ENCODE assay signal across 1 cellular context in the genomic region with DNA sequence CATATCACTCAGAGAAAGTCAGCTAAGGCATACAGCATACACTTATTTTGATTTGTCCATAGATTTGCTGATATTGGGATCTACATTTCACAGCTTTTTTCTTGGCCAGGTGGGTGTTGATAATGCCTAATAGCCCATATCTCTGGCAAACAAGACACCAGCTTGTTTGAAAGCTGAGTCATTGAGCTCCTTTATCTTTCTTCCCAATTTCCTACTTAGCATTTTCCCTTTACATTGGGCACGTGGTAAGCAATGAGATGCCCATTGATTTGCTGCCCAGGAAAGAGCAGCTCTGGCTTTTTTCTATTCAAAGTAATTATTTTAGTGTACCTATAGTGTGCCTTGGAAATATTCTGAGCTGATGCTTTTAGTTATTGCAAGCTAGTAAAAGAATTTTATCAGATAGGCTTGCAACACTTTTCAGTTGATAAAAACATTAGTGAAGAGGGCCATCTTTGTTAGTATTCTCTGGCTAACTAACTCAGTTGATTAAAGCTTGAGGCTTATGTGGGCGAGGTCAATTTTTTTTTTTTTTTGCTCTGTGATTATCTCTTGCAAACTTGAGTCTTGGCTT.
A peak's percentile ranks its signal among the peaks of the same experiment; 100 is the strongest.
TF ChIP-seq lines count a peak whose summit lies in the region.

No MANE protein-coding gene starts in this region.

TF ChIP-seq in K562, 482 proteins besides CTCF, POLR2A, EP300 and RAD21 (continued from another document and continues in another):
- TF ChIP-seq, protein P1, sequence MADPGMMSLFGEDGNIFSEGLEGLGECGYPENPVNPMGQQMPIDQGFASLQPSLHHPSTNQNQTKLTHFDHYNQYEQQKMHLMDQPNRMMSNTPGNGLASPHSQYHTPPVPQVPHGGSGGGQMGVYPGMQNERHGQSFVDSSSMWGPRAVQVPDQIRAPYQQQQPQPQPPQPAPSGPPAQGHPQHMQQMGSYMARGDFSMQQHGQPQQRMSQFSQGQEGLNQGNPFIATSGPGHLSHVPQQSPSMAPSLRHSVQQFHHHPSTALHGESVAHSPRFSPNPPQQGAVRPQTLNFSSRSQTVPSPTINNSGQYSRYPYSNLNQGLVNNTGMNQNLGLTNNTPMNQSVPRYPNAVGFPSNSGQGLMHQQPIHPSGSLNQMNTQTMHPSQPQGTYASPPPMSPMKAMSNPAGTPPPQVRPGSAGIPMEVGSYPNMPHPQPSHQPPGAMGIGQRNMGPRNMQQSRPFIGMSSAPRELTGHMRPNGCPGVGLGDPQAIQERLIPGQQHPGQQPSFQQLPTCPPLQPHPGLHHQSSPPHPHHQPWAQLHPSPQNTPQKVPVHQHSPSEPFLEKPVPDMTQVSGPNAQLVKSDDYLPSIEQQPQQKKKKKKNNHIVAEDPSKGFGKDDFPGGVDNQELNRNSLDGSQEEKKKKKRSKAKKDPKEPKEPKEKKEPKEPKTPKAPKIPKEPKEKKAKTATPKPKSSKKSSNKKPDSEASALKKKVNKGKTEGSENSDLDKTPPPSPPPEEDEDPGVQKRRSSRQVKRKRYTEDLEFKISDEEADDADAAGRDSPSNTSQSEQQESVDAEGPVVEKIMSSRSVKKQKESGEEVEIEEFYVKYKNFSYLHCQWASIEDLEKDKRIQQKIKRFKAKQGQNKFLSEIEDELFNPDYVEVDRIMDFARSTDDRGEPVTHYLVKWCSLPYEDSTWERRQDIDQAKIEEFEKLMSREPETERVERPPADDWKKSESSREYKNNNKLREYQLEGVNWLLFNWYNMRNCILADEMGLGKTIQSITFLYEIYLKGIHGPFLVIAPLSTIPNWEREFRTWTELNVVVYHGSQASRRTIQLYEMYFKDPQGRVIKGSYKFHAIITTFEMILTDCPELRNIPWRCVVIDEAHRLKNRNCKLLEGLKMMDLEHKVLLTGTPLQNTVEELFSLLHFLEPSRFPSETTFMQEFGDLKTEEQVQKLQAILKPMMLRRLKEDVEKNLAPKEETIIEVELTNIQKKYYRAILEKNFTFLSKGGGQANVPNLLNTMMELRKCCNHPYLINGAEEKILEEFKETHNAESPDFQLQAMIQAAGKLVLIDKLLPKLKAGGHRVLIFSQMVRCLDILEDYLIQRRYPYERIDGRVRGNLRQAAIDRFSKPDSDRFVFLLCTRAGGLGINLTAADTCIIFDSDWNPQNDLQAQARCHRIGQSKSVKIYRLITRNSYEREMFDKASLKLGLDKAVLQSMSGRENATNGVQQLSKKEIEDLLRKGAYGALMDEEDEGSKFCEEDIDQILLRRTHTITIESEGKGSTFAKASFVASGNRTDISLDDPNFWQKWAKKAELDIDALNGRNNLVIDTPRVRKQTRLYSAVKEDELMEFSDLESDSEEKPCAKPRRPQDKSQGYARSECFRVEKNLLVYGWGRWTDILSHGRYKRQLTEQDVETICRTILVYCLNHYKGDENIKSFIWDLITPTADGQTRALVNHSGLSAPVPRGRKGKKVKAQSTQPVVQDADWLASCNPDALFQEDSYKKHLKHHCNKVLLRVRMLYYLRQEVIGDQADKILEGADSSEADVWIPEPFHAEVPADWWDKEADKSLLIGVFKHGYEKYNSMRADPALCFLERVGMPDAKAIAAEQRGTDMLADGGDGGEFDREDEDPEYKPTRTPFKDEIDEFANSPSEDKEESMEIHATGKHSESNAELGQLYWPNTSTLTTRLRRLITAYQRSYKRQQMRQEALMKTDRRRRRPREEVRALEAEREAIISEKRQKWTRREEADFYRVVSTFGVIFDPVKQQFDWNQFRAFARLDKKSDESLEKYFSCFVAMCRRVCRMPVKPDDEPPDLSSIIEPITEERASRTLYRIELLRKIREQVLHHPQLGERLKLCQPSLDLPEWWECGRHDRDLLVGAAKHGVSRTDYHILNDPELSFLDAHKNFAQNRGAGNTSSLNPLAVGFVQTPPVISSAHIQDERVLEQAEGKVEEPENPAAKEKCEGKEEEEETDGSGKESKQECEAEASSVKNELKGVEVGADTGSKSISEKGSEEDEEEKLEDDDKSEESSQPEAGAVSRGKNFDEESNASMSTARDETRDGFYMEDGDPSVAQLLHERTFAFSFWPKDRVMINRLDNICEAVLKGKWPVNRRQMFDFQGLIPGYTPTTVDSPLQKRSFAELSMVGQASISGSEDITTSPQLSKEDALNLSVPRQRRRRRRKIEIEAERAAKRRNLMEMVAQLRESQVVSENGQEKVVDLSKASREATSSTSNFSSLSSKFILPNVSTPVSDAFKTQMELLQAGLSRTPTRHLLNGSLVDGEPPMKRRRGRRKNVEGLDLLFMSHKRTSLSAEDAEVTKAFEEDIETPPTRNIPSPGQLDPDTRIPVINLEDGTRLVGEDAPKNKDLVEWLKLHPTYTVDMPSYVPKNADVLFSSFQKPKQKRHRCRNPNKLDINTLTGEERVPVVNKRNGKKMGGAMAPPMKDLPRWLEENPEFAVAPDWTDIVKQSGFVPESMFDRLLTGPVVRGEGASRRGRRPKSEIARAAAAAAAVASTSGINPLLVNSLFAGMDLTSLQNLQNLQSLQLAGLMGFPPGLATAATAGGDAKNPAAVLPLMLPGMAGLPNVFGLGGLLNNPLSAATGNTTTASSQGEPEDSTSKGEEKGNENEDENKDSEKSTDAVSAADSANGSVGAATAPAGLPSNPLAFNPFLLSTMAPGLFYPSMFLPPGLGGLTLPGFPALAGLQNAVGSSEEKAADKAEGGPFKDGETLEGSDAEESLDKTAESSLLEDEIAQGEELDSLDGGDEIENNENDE (IDR thresholded peaks at IDR 0.05; ENCODE audit: low read depth, low read length) = no peak
- TF ChIP-seq ZFP1 (CRISPR knock-in tag; IDR thresholded peaks at IDR 0.05) = no peak
- TF ChIP-seq ARHGAP35 (IDR thresholded peaks at IDR 0.05; ENCODE audit: partially characterized antibody) = no peak
- no peak for TF ChIP-seq NR1H2 (CRISPR knock-in tag; IDR thresholded peaks at IDR 0.05)
- peak; percentile 97 for TF ChIP-seq MAFF (IDR thresholded peaks at IDR 0.05; ENCODE audit: low read length)
- TF ChIP-seq SLC30A9 (CRISPR knock-in tag; IDR thresholded peaks at IDR 0.05) = no peak
- TF ChIP-seq PHF20 (IDR thresholded peaks at IDR 0.05; ENCODE audit: partially characterized antibody) = peak; percentile 31
- no peak for TF ChIP-seq ZFP30 (CRISPR knock-in tag; IDR thresholded peaks at IDR 0.05; ENCODE audit: borderline replicate concordance)
- no peak for TF ChIP-seq NR3C1 (CRISPR knock-in tag; IDR thresholded peaks at IDR 0.05)
- TF ChIP-seq MEF2D (tag; conservative IDR thresholded peaks at IDR 0.05; ENCODE audit: low read depth) = peak; percentile 85
- no peak for TF ChIP-seq HNRNPLL (IDR thresholded peaks at IDR 0.05; ENCODE audit: low read depth, low read length, poor library complexity, severe bottlenecking)
- peak; percentile 98 for TF ChIP-seq HEY1 (CRISPR knock-in tag; IDR thresholded peaks at IDR 0.05; ENCODE audit: borderline replicate concordance)
- peak; percentile 63 for TF ChIP-seq NFE2L1 (tag; IDR thresholded peaks at IDR 0.05; ENCODE audit: borderline replicate concordance, low read depth)
- no peak for TF ChIP-seq GTF2E2 (tag; IDR thresholded peaks at IDR 0.05)
- TF ChIP-seq RBM14 (IDR thresholded peaks at IDR 0.05; ENCODE audit: borderline replicate concordance, insufficient read depth, low read depth, low read length) = no peak
- TF ChIP-seq, protein P2, sequence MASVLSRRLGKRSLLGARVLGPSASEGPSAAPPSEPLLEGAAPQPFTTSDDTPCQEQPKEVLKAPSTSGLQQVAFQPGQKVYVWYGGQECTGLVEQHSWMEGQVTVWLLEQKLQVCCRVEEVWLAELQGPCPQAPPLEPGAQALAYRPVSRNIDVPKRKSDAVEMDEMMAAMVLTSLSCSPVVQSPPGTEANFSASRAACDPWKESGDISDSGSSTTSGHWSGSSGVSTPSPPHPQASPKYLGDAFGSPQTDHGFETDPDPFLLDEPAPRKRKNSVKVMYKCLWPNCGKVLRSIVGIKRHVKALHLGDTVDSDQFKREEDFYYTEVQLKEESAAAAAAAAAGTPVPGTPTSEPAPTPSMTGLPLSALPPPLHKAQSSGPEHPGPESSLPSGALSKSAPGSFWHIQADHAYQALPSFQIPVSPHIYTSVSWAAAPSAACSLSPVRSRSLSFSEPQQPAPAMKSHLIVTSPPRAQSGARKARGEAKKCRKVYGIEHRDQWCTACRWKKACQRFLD (CRISPR knock-in tag; IDR thresholded peaks at IDR 0.05) = peak; percentile 98
- TF ChIP-seq MEF2A (IDR thresholded peaks at IDR 0.05; ENCODE audit: control insufficient read depth, low read depth, low read length) = 0 out of 2 replicates have a peak, but pooled peaks have one; percentile 51
- TF ChIP-seq PCBP1 (IDR thresholded peaks at IDR 0.05; ENCODE audit: low read depth, low read length, poor library complexity, severe bottlenecking) = no peak
- no peak for TF ChIP-seq ZNF764 (CRISPR knock-in tag; IDR thresholded peaks at IDR 0.05; ENCODE audit: low read depth)
- TF ChIP-seq SRSF7 (optimal IDR thresholded peaks at IDR 0.05; ENCODE audit: low read depth, low read length) = no peak
- no peak for TF ChIP-seq SRSF3 (IDR thresholded peaks at IDR 0.05; ENCODE audit: insufficient read depth, low read length)
- TF ChIP-seq, protein P3, sequence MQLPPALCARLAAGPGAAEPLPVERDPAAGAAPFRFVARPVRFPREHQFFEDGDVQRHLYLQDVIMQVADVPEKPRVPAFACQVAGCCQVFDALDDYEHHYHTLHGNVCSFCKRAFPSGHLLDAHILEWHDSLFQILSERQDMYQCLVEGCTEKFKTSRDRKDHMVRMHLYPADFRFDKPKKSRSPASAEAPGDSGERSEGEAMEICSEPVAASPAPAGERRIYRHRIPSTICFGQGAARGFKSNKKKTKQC (CRISPR knock-in tag; IDR thresholded peaks at IDR 0.05) = no peak
- TF ChIP-seq, protein P4, sequence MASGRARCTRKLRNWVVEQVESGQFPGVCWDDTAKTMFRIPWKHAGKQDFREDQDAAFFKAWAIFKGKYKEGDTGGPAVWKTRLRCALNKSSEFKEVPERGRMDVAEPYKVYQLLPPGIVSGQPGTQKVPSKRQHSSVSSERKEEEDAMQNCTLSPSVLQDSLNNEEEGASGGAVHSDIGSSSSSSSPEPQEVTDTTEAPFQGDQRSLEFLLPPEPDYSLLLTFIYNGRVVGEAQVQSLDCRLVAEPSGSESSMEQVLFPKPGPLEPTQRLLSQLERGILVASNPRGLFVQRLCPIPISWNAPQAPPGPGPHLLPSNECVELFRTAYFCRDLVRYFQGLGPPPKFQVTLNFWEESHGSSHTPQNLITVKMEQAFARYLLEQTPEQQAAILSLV (tag; IDR thresholded peaks at IDR 0.05) = no peak
- TF ChIP-seq, protein P5, sequence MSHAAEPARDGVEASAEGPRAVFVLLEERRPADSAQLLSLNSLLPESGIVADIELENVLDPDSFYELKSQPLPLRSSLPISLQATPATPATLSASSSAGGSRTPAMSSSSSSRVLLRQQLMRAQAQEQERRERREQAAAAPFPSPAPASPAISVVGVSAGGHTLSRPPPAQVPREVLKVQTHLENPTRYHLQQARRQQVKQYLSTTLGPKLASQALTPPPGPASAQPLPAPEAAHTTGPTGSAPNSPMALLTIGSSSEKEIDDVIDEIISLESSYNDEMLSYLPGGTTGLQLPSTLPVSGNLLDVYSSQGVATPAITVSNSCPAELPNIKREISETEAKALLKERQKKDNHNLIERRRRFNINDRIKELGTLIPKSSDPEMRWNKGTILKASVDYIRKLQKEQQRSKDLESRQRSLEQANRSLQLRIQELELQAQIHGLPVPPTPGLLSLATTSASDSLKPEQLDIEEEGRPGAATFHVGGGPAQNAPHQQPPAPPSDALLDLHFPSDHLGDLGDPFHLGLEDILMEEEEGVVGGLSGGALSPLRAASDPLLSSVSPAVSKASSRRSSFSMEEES (CRISPR knock-in tag; IDR thresholded peaks at IDR 0.05) = no peak
- peak; percentile 89; the same call in 1 of the 2 replicates for TF ChIP-seq JUN (IDR thresholded peaks at IDR 0.05; ENCODE audit: borderline replicate concordance, low read depth, low read length)
- TF ChIP-seq JUN (CRISPR knock-in tag; IDR thresholded peaks at IDR 0.05; ENCODE audit: borderline replicate concordance) = no peak
- peak; percentile 90 for TF ChIP-seq MBD2 (IDR thresholded peaks at IDR 0.05; ENCODE audit: borderline replicate concordance, low read depth)
- TF ChIP-seq RFX5 (IDR thresholded peaks at IDR 0.05; ENCODE audit: low read depth, low read length) = no peak
- TF ChIP-seq ZNF589 (CRISPR knock-in tag; IDR thresholded peaks at IDR 0.05; ENCODE audit: low read depth) = peak; percentile 98
- TF ChIP-seq, protein P6, sequence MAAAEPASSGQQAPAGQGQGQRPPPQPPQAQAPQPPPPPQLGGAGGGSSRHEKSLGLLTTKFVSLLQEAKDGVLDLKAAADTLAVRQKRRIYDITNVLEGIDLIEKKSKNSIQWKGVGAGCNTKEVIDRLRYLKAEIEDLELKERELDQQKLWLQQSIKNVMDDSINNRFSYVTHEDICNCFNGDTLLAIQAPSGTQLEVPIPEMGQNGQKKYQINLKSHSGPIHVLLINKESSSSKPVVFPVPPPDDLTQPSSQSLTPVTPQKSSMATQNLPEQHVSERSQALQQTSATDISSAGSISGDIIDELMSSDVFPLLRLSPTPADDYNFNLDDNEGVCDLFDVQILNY (CRISPR knock-in tag; IDR thresholded peaks at IDR 0.05) = no peak
- TF ChIP-seq, protein P7, sequence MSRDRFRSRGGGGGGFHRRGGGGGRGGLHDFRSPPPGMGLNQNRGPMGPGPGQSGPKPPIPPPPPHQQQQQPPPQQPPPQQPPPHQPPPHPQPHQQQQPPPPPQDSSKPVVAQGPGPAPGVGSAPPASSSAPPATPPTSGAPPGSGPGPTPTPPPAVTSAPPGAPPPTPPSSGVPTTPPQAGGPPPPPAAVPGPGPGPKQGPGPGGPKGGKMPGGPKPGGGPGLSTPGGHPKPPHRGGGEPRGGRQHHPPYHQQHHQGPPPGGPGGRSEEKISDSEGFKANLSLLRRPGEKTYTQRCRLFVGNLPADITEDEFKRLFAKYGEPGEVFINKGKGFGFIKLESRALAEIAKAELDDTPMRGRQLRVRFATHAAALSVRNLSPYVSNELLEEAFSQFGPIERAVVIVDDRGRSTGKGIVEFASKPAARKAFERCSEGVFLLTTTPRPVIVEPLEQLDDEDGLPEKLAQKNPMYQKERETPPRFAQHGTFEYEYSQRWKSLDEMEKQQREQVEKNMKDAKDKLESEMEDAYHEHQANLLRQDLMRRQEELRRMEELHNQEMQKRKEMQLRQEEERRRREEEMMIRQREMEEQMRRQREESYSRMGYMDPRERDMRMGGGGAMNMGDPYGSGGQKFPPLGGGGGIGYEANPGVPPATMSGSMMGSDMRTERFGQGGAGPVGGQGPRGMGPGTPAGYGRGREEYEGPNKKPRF (IDR thresholded peaks at IDR 0.05; ENCODE audit: low read depth, low read length) = no peak
- 0 out of 2 replicates have a peak, but pooled peaks have one; percentile 13 for TF ChIP-seq CHCHD3 (CRISPR knock-in tag; IDR thresholded peaks at IDR 0.05)
- no peak for TF ChIP-seq POLR3G (IDR thresholded peaks at IDR 0.05; ENCODE audit: extremely low read depth, insufficient read length, insufficient replicate concordance)
- TF ChIP-seq RBM39 (optimal IDR thresholded peaks at IDR 0.05; ENCODE audit: low read depth, low read length) = no peak
- peak; percentile 91 for TF ChIP-seq ZEB2 (IDR thresholded peaks at IDR 0.05)
